ENCODE assay signal across 1 cellular context in genomic region chr4:55258152-55258863, GRCh38.
TF ChIP-seq lines count a peak whose summit lies in the region.

No MANE protein-coding gene starts in this region.

TF ChIP-seq in HEK293T, 16 proteins besides CTCF, POLR2A, EP300 and RAD21:
- no peak for TF ChIP-seq LEF1 (IDR thresholded peaks at IDR 0.05; ENCODE audit: borderline replicate concordance)
- no peak for TF ChIP-seq FOXM1 (IDR thresholded peaks at IDR 0.05; ENCODE audit: borderline replicate concordance)
- TF ChIP-seq BHLHE40 (IDR thresholded peaks at IDR 0.05; ENCODE audit: borderline replicate concordance), result no peak
- no peak for TF ChIP-seq SP1 (IDR thresholded peaks at IDR 0.05)
- TF ChIP-seq TARDBP (IDR thresholded peaks at IDR 0.05), result no peak
- TF ChIP-seq FOXK2 (IDR thresholded peaks at IDR 0.05), result no peak
- no peak for TF ChIP-seq NFRKB (IDR thresholded peaks at IDR 0.05)
- TF ChIP-seq HDGF (IDR thresholded peaks at IDR 0.05; ENCODE audit: borderline replicate concordance), result no peak
- no peak for TF ChIP-seq SUZ12 (IDR thresholded peaks at IDR 0.05)
- TF ChIP-seq L3MBTL2 (conservative IDR thresholded peaks at IDR 0.05), result no peak
- TF ChIP-seq ARNT (IDR thresholded peaks at IDR 0.05), result no peak
- TF ChIP-seq ZNF384 (IDR thresholded peaks at IDR 0.05), result no peak
- TF ChIP-seq PKNOX1 (IDR thresholded peaks at IDR 0.05), result no peak
- no peak for TF ChIP-seq FOXA1 (IDR thresholded peaks at IDR 0.05)
- no peak for TF ChIP-seq ELF4 (IDR thresholded peaks at IDR 0.05)
- TF ChIP-seq CTBP1 (IDR thresholded peaks at IDR 0.05; ENCODE audit: borderline replicate concordance), result no peak
TF ChIP-seq in HEK293T: peak in this region for 0.
